In the genomic region with DNA sequence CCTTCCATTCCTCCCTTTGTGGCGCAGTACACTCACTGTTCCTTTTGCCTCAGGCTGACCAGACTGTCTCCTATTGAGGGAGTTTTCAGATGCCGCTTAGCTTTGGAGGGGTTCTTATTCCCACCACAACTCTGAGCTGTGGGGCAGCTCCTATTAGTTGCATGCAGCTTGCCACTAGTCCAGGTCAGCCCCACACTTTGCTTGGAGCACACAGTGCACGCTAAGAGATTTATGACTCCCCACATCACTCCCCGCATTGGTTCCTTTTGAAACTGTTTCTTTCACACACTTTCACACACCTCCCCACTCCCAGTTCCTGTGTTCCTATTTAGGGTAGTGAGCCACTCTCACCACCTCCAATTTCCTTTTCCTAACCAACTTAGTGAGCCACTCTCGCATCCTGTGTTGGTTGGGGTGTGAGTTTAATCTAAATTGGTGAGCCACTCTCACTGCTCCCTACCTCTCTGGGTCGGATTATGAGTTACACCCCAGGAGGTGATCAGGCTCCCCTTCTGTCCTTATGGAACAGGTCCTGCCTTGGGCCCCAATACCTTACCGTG, we compare ENCODE assay signal across 8 cellular contexts. TPM values are rescaled to one million over a fixed set of nuclear protein-coding genes. Genes with fewer than 3 reads are reported as not detected.
DNase-seq lines count a peak whose midpoint lies in the region; ATAC-seq, FAIRE-seq and TF ChIP-seq lines count a peak whose summit lies in the region.

No MANE protein-coding gene starts in this region.

- H3K9me3 ChIP-seq in keratinocyte (ENCODE audit: control insufficient read depth, low read depth, low read length) (no peaks in the 10 kb centered on the region), trophoblast cell (ENCODE audit: insufficient read depth, low read depth, low read length) (peaks cover 8% of the 10 kb centered on the region)

- ATAC-seq in GM18511 (IDR thresholded peaks at IDR 0.05; ENCODE audit: unreplicated experiment) (peak; percentile 65), HG02610 (IDR thresholded peaks at IDR 0.05; ENCODE audit: unreplicated experiment) (peak; percentile 65)

- no peak for TF ChIP-seq CTCF in keratinocyte (optimal IDR thresholded peaks at IDR 0.05 in 1 of 3, IDR thresholded peaks at IDR 0.05 in 1 of 3, conservative IDR thresholded peaks at IDR 0.05 in 1 of 3; ENCODE audit: extremely low read depth in 1 of 3, insufficient read depth in 2 of 3, low read length in 3 of 3)

- no peak overlapping the region for H2BK120ac ChIP-seq in trophoblast cell (ENCODE audit: insufficient read depth, low read length, poor library complexity)

- H3K14ac ChIP-seq in trophoblast cell (ENCODE audit: low read length): no peak overlapping the region

- no peak overlapping the region for H3K23ac ChIP-seq in trophoblast cell (ENCODE audit: low read length)

- no peak overlapping the region for H3K4me3 ChIP-seq in keratinocyte (ENCODE audit: control insufficient read depth in 2 of 3, extremely low read depth in 1 of 3, insufficient read depth in 2 of 3, low read depth in 1 of 3, low read length in 3 of 3)
- no peak overlapping the region for H3K4me3 ChIP-seq in trophoblast cell (ENCODE audit: low read depth, low read length)
- H3K4me3 ChIP-seq in H7 (ENCODE audit: insufficient read depth, low read depth, low read length): no peak overlapping the region

- H4K8ac ChIP-seq in trophoblast cell (ENCODE audit: low read depth, low read length): no peak overlapping the region

- H3K4me1 ChIP-seq in keratinocyte (ENCODE audit: control insufficient read depth, extremely low read depth, insufficient read depth, low read length) (peaks cover 3% of the 10 kb centered on the region), trophoblast cell (ENCODE audit: control insufficient read depth in 1 of 2, insufficient read depth in 2 of 2, low read length in 2 of 2) (no peaks in the 10 kb centered on the region)

- no peaks in the 10 kb centered on the region for H3K79me1 ChIP-seq in trophoblast cell (ENCODE audit: low read length)

- no peak overlapping the region for H3K27ac ChIP-seq in keratinocyte (ENCODE audit: control insufficient read depth, insufficient read depth, low read length)
- H3K27ac ChIP-seq in trophoblast cell (ENCODE audit: low read depth, low read length): no peak overlapping the region

- H3K27me3 ChIP-seq in keratinocyte (ENCODE audit: control insufficient read depth, extremely low read depth, insufficient read depth, low read length) (no peaks in the 10 kb centered on the region), trophoblast cell (ENCODE audit: insufficient read depth, low read length) (no peaks in the 10 kb centered on the region), H7 (ENCODE audit: control insufficient read depth, insufficient read depth, low read length) (no peaks in the 10 kb centered on the region)

- no peak overlapping the region for H4K12ac ChIP-seq in trophoblast cell (ENCODE audit: low read depth, low read length)

- peak; percentile 49 for DNase-seq in NOMO-1 treated with DMSO at 0.1 percent for 48 hours (lab: John Stamatoyannopoulos, UW; ENCODE audit: unreplicated experiment)
- no peak for DNase-seq in keratinocyte (ENCODE audit: low read depth, low spot score)
- no peak for DNase-seq in mesenteric fat pad (ENCODE audit: low spot score)
- no peak for DNase-seq in trophoblast cell
- DNase-seq in GM19238 (ENCODE audit: insufficient read length, low spot score): no peak
- no peak for DNase-seq in H7

- H3K4ac ChIP-seq in trophoblast cell (ENCODE audit: low read depth, low read length): no peak overlapping the region

- WGBS in trophoblast cell (ENCODE audit: extremely low coverage, insufficient coverage, insufficient read length): no CpG with 5 or more reads among the region's 7 CpGs

- no peaks in the 10 kb centered on the region for H3K36me3 ChIP-seq in keratinocyte (ENCODE audit: control insufficient read depth in 2 of 2, extremely low read depth in 1 of 2, insufficient read depth in 2 of 2, low read length in 2 of 2)
- H3K36me3 ChIP-seq in trophoblast cell (ENCODE audit: control insufficient read depth in 1 of 2, insufficient read depth in 2 of 2, low read length in 2 of 2): no peaks in the 10 kb centered on the region
- no peaks in the 10 kb centered on the region for H3K36me3 ChIP-seq in H7 (replicated peaks; ENCODE audit: control insufficient read depth, insufficient read depth, low read length)

- H4K91ac ChIP-seq in trophoblast cell (ENCODE audit: low read depth, low read length): no peak overlapping the region

- dilution Hi-C loops in keratinocyte (cut with MboI; ENCODE audit: extremely low pct_ligation_motif_present, low sequenced_read_pairs): no loop called here

- no peak overlapping the region for H2BK5ac ChIP-seq in trophoblast cell (ENCODE audit: low read depth, low read length, poor library complexity)

- no peak overlapping the region for H2AK5ac ChIP-seq in trophoblast cell (ENCODE audit: low read length)

- peak overlapping the region; percentile 65 for H3K4me2 ChIP-seq in keratinocyte (ENCODE audit: control insufficient read depth, extremely low read depth, insufficient read depth, low read depth, low read length)
- H3K4me2 ChIP-seq in trophoblast cell (ENCODE audit: low read length): no peak overlapping the region

- H3K79me2 ChIP-seq in keratinocyte (ENCODE audit: control insufficient read depth, insufficient read depth, low read length) (no peaks in the 10 kb centered on the region), trophoblast cell (ENCODE audit: control insufficient read depth, insufficient read depth, low read length, poor library complexity) (no peaks in the 10 kb centered on the region)

- FAIRE-seq in keratinocyte (lab: Jason Lieb, UNC): no peak

- H3K9ac ChIP-seq in keratinocyte (ENCODE audit: control insufficient read depth, extremely low read depth, insufficient read depth, low read length): no peak overlapping the region
- H3K9ac ChIP-seq in trophoblast cell (ENCODE audit: low read length): no peak overlapping the region

- H2BK12ac ChIP-seq in trophoblast cell (ENCODE audit: low read length): no peak overlapping the region

- no peak overlapping the region for H3K18ac ChIP-seq in trophoblast cell (ENCODE audit: low read length)

- H2AFZ ChIP-seq in keratinocyte (ENCODE audit: control insufficient read depth, low read length): no peak overlapping the region
- H2AFZ ChIP-seq in trophoblast cell (ENCODE audit: insufficient read depth, low read length, poor library complexity): no peak overlapping the region

- H3K9me1 ChIP-seq in keratinocyte (ENCODE audit: control insufficient read depth, extremely low read depth, insufficient read depth, low read length): no peaks in the 10 kb centered on the region

- no peaks in the 10 kb centered on the region for H4K20me1 ChIP-seq in keratinocyte (ENCODE audit: control insufficient read depth, extremely low read depth, insufficient read depth, low read length)

RNA-seq across cellular contexts. Expression of a gene that starts 10.4 kb away (rescaled TPM):
- polyA plus RNA-seq in keratinocyte: 3.9 to 4.3 TPM (median 4.0 TPM) in 3 replicates
- 2.9 TPM for polyA plus RNA-seq in keratinocyte (2011; ENCODE audit: low read depth)
- 2.9 and 4.3 TPM in 2 replicates for polyA plus RNA-seq in keratinocyte (2011; cell fraction: cytosol; rRNA removed)
- 9.0 and 9.4 TPM in 2 replicates for polyA plus RNA-seq in keratinocyte (2011; cell fraction: nucleus; rRNA removed)
- polyA plus RNA-seq in keratinocyte (2012; ENCODE audit: low replicate concordance): 1.8 and 4.0 TPM in 2 replicates
- polyA minus RNA-seq in keratinocyte: 3.4 to 6.9 TPM (median 5.1 TPM) in 3 replicates
- 4.6 TPM for polyA minus RNA-seq in keratinocyte (2011; cell fraction: cytosol; rRNA and poly(A)+ RNA removed)
- 4.2 and 4.3 TPM in 2 replicates for polyA minus RNA-seq in keratinocyte (2011; cell fraction: nucleus; rRNA and poly(A)+ RNA removed)
- total RNA-seq in mesenteric fat pad: 2.1 TPM
- polyA plus RNA-seq in trophoblast cell (2013): 0.61 and 0.66 TPM in 2 replicates
- 3.7 and 4.9 TPM in 2 replicates for total RNA-seq in H7 (2014; rRNA removed; shearing (Covaris generic))

RNA-seq across cellular contexts. Expression of a gene that starts 21.4 kb away (rescaled TPM):
- 1.1 TPM in 3 replicates for polyA plus RNA-seq in keratinocyte
- polyA plus RNA-seq in keratinocyte (2011; ENCODE audit: low read depth): not detected
- 0.42 and 1.1 TPM in 2 replicates for polyA plus RNA-seq in keratinocyte (2011; cell fraction: cytosol; rRNA removed)
- 2.7 and 3.1 TPM in 2 replicates for polyA plus RNA-seq in keratinocyte (2011; cell fraction: nucleus; rRNA removed)
- 0.18 and 0.88 TPM in 2 replicates for polyA plus RNA-seq in keratinocyte (2012; ENCODE audit: low replicate concordance)
- polyA minus RNA-seq in keratinocyte: 0.69 to 0.96 TPM (median 0.80 TPM) in 3 replicates
- polyA minus RNA-seq in keratinocyte (2011; cell fraction: cytosol; rRNA and poly(A)+ RNA removed): not detected
- polyA minus RNA-seq in keratinocyte (2011; cell fraction: nucleus; rRNA and poly(A)+ RNA removed): 0.95 and 2.0 TPM in 2 replicates
- 5.5 TPM for total RNA-seq in mesenteric fat pad
- 0.92 and 1.1 TPM in 2 replicates for polyA plus RNA-seq in trophoblast cell (2013)
- 2.7 and 3.0 TPM in 2 replicates for total RNA-seq in H7 (2014; rRNA removed; shearing (Covaris generic))

RNA-seq across cellular contexts. Expression of a gene that starts 52.9 kb away (rescaled TPM):
- 23.5 to 29.7 TPM (median 25.6 TPM) in 3 replicates for polyA plus RNA-seq in keratinocyte
- polyA plus RNA-seq in keratinocyte (2011; ENCODE audit: low read depth): 3.0 TPM
- polyA plus RNA-seq in keratinocyte (2011; cell fraction: cytosol; rRNA removed): 22.6 and 37.4 TPM in 2 replicates
- polyA plus RNA-seq in keratinocyte (2011; cell fraction: nucleus; rRNA removed): 16.2 and 16.3 TPM in 2 replicates
- 16.4 TPM in 2 replicates for polyA plus RNA-seq in keratinocyte (2012; ENCODE audit: low replicate concordance)
- 1.4 to 13.9 TPM (median 9.2 TPM) in 3 replicates for polyA minus RNA-seq in keratinocyte
- polyA minus RNA-seq in keratinocyte (2011; cell fraction: cytosol; rRNA and poly(A)+ RNA removed): 5.4 TPM
- 1.2 and 3.8 TPM in 2 replicates for polyA minus RNA-seq in keratinocyte (2011; cell fraction: nucleus; rRNA and poly(A)+ RNA removed)
- 35.1 TPM for total RNA-seq in mesenteric fat pad
- 13.0 and 13.4 TPM in 2 replicates for polyA plus RNA-seq in trophoblast cell (2013)
- total RNA-seq in H7 (2014; rRNA removed; shearing (Covaris generic)): 24.8 and 27.5 TPM in 2 replicates
